ENCODE assay signal across 17 cellular contexts in the genomic region with DNA sequence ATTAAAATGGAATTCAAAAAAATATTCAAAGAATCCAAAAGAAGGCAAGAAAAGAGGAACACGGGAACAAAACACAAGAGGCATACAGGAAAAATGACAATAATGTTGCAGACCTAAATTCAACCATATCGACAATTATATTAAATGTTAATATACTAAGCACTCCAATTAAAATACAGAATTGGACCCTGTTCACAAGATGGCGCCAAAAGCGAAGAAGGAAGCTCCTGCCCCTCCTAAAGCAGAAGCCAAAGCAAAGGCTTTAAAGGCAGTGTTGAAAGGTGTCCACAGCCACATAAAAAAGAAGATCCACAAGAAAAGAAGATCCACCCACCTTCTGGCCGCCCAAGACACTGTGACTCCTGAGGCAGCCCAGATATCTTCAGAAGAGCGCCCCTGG. TPM values are rescaled to one million over a fixed set of nuclear protein-coding genes. Genes with fewer than 3 reads are reported as not detected.
A peak's percentile ranks its signal among the peaks of the same experiment; 100 is the strongest.
DNase-seq lines count a peak whose midpoint lies in the region; ATAC-seq, FAIRE-seq and TF ChIP-seq lines count a peak whose summit lies in the region.
"Had no signal": no experiment of that assay in that cellular context is flagged by ENCODE, and none has a peak within 500 bp of the region (broad histone marks: within the 10 kb centered on the region; RNA-seq: fewer than 3 reads in every experiment).

No MANE protein-coding gene starts in this region.

- no peak for FAIRE-seq in bronchial epithelial cell (lab: Jason Lieb, UNC)
- FAIRE-seq: H54 had no signal

- no peaks in the 10 kb centered on the region for H3K36me3 Mint-ChIP-seq in activated naive CD4-positive, alpha-beta T cell treated with anti-CD3 and anti-CD28 coated beads, Interleukin-2, amount 10 ng/mL, durations not matched to agents 7 days and 5 days
- H3K36me3 Mint-ChIP-seq: activated CD8-positive, alpha-beta memory T cell treated with anti-CD3 and anti-CD28 coated beads, Interleukin-2, amount 10 ng/mL, durations not matched to agents 7 days and 5 days; activated naive CD4-positive, alpha-beta T cell treated with anti-CD3 and anti-CD28 coated beads, Interleukin-2, amount 50 U/mL, for 72 hours had no signal

- no peak for ATAC-seq in GM21737 (IDR thresholded peaks at IDR 0.05; ENCODE audit: unreplicated experiment)
- ATAC-seq: activated CD8-positive, alpha-beta memory T cell treated with anti-CD3 and anti-CD28 coated beads, Interleukin-2, amount 10 ng/mL, durations not matched to agents 7 days and 5 days; activated naive CD4-positive, alpha-beta T cell treated with anti-CD3 and anti-CD28 coated beads, Interleukin-2, amount 50 U/mL, for 72 hours; heart right ventricle; left cardiac atrium had no signal

- H3K4me3 Mint-ChIP-seq in activated naive CD4-positive, alpha-beta T cell treated with anti-CD3 and anti-CD28 coated beads, Interleukin-2, amount 10 ng/mL, durations not matched to agents 7 days and 5 days, result no peak overlapping the region
- H3K4me3 Mint-ChIP-seq: activated CD8-positive, alpha-beta memory T cell treated with anti-CD3 and anti-CD28 coated beads, Interleukin-2, amount 10 ng/mL, durations not matched to agents 7 days and 5 days; central memory CD8-positive, alpha-beta T cell had no signal

- no peaks in the 10 kb centered on the region for H3K9me3 ChIP-seq in osteoblast (ENCODE audit: low read depth, low read length)
- H3K9me3 ChIP-seq: Caco-2, heart right ventricle had no signal

- H3K27me3 ChIP-seq in bronchial epithelial cell (ENCODE audit: control insufficient read depth, insufficient read depth, low read length) (no peaks in the 10 kb centered on the region), osteoblast (ENCODE audit: insufficient read depth, low read length) (peaks cover 3% of the 10 kb centered on the region)

- CTCF ChIA-PET in activated naive CD4-positive, alpha-beta T cell treated with anti-CD3 and anti-CD28 coated beads, Interleukin-2, amount 10 ng/mL, durations not matched to agents 7 days and 5 days (lab: Charles Lee), result interaction anchor here (0.6 to 1.7 kb wide), 6 partner anchors 83 to 272 kb away, joined by 3 to 7 read pairs (median 4); no protein-coding TSS in a partner anchor

- no peaks in the 10 kb centered on the region for H3K9me3 Mint-ChIP-seq in activated naive CD4-positive, alpha-beta T cell treated with anti-CD3 and anti-CD28 coated beads, Interleukin-2, amount 10 ng/mL, durations not matched to agents 7 days and 5 days
- H3K9me3 Mint-ChIP-seq: activated naive CD4-positive, alpha-beta T cell treated with anti-CD3 and anti-CD28 coated beads, Interleukin-2, amount 50 U/mL, for 72 hours; central memory CD8-positive, alpha-beta T cell had no signal

- H3K27me3 Mint-ChIP-seq in activated naive CD4-positive, alpha-beta T cell treated with anti-CD3 and anti-CD28 coated beads, Interleukin-2, amount 10 ng/mL, durations not matched to agents 7 days and 5 days, result peaks cover 24% of the 10 kb centered on the region

- peak; percentile 42 for DNase-seq in activated naive CD4-positive, alpha-beta T cell treated with anti-CD3 and anti-CD28 coated beads, Interleukin-2, amount 10 ng/mL, durations not matched to agents 7 days and 5 days
- DNase-seq in activated naive CD4-positive, alpha-beta T cell treated with Interleukin-2 at 50 U/mL for 16 hours, result no peak
- DNase-seq in NAMALWA (ENCODE audit: low spot score) (peak; percentile 8), bronchial epithelial cell (ENCODE audit: low read depth) (peak; percentile 7), osteoblast (ENCODE audit: insufficient read length, low spot score, missing footprints) (no peak), DMS153 treated with DMSO at 0.1 percent for 48 hours (lab: John Stamatoyannopoulos, UW; ENCODE audit: unreplicated experiment) (no peak), KG1 (lab: John Stamatoyannopoulos, UW) (no peak)
- DNase-seq: activated CD8-positive, alpha-beta memory T cell treated with anti-CD3 and anti-CD28 coated beads, Interleukin-2, amount 10 ng/mL, durations not matched to agents 7 days and 5 days; Caco-2; heart right ventricle; left cardiac atrium; NCI-H2029 treated with DMSO at 0.1 percent for 48 hours; substantia nigra had no signal

- peaks cover 24% of the 10 kb centered on the region for H3K4me1 ChIP-seq in osteoblast (ENCODE audit: insufficient read depth, low read length)
- H3K4me1 ChIP-seq: Caco-2 had no signal

- H2AFZ ChIP-seq in osteoblast (ENCODE audit: low read length), result peak overlapping the region; percentile 25

- no peaks in the 10 kb centered on the region for H4K20me1 ChIP-seq in osteoblast (ENCODE audit: insufficient read depth, low read length)

- H3K36me3 ChIP-seq in bronchial epithelial cell (ENCODE audit: control insufficient read depth, insufficient read depth, low read length), result no peaks in the 10 kb centered on the region
- H3K36me3 ChIP-seq in osteoblast (ENCODE audit: insufficient read depth, low read length), result no peaks in the 10 kb centered on the region
- H3K36me3 ChIP-seq: heart right ventricle had no signal

- TF ChIP-seq CTCF in bronchial epithelial cell (IDR thresholded peaks at IDR 0.05; ENCODE audit: insufficient read depth, low read length, severe bottlenecking), result no peak
- TF ChIP-seq CTCF in osteoblast (IDR thresholded peaks at IDR 0.05; ENCODE audit: extremely low read depth, low read depth, low read length), result peak; percentile 28

- peaks cover 30% of the 10 kb centered on the region for H3K4me1 Mint-ChIP-seq in activated naive CD4-positive, alpha-beta T cell treated with anti-CD3 and anti-CD28 coated beads, Interleukin-2, amount 10 ng/mL, durations not matched to agents 7 days and 5 days

- H3K4me3 ChIP-seq in bronchial epithelial cell (ENCODE audit: low read depth, low read length) (no peak overlapping the region), osteoblast (ENCODE audit: insufficient read depth, low read length) (no peak overlapping the region)
- H3K4me3 ChIP-seq: heart right ventricle had no signal

- H3K4me2 ChIP-seq in osteoblast (ENCODE audit: insufficient read depth, low read length), result no peak overlapping the region

- no peaks in the 10 kb centered on the region for H3K79me2 ChIP-seq in osteoblast (ENCODE audit: insufficient read depth, low read length)

- H3K27ac Mint-ChIP-seq in activated naive CD4-positive, alpha-beta T cell treated with anti-CD3 and anti-CD28 coated beads, Interleukin-2, amount 10 ng/mL, durations not matched to agents 7 days and 5 days, result no peak overlapping the region
- H3K27ac Mint-ChIP-seq: activated CD8-positive, alpha-beta memory T cell treated with anti-CD3 and anti-CD28 coated beads, Interleukin-2, amount 10 ng/mL, durations not matched to agents 7 days and 5 days had no signal

- H3K27ac ChIP-seq in osteoblast (ENCODE audit: low read depth, low read length), result no peak overlapping the region
- H3K27ac ChIP-seq: heart right ventricle had no signal

RNA-seq across cellular contexts. Expression of gene XAF1, which starts 6.3 kb away (rescaled TPM):
- under 0.01 and 0.53 TPM in 2 replicates for total RNA-seq in bronchial epithelial cell
- total RNA-seq in osteoblast, result 36.2 and 48.5 TPM in 2 replicates

RNA-seq across cellular contexts. Expression of gene FBXO39, which starts 26.5 kb away (rescaled TPM):
- total RNA-seq in bronchial epithelial cell (0.13 TPM in 1 of 2 replicates, not detected in the other), osteoblast (0.36 and 0.59 TPM in 2 replicates)
- total RNA-seq: Caco-2 had no signal

RNA-seq across cellular contexts. Expression of gene SLC13A5, which starts 36.4 kb away (rescaled TPM):
- 0.38 and 0.53 TPM in 2 replicates for total RNA-seq in bronchial epithelial cell
- not detected in 2 replicates for total RNA-seq in osteoblast
- total RNA-seq: activated CD8-positive, alpha-beta memory T cell treated with anti-CD3 and anti-CD28 coated beads, Interleukin-2, amount 10 ng/mL, durations not matched to agents 7 days and 5 days; activated naive CD4-positive, alpha-beta T cell treated with anti-CD3 and anti-CD28 coated beads, Interleukin-2, amount 50 U/mL, for 72 hours had no signal

Comparison
In these comparisons a context has a peak if more than half of its experiments do, and no peak if none do; other contexts are left out.
1. DNase-seq: peak in activated naive CD4-positive, alpha-beta T cell treated with anti-CD3 and anti-CD28 coated beads, Interleukin-2, amount 10 ng/mL, durations not matched to agents 7 days and 5 days (single experiment), NAMALWA (single experiment) and bronchial epithelial cell (single experiment); none in activated naive CD4-positive, alpha-beta T cell treated with Interleukin-2 at 50 U/mL for 16 hours (single experiment), osteoblast (single experiment), DMS153 treated with DMSO at 0.1 percent for 48 hours (single experiment) and KG1 (single experiment).
2. RNA of gene XAF1, which starts 6.3 kb away (total RNA-seq): 36.2 to 48.5 TPM in osteoblast; under 0.01 to 0.53 TPM in bronchial epithelial cell; every median in the first group is over 10 times any median in the second.